Comparison of ENCODE assay signal across 32 cellular contexts in genomic region chr12:79327465-79327864, GRCh38.
"Had no signal": no experiment of that assay in that cellular context is flagged by ENCODE, and none has a peak within 500 bp of the region (broad histone marks: within the 10 kb centered on the region; RNA-seq: fewer than 3 reads in every experiment).

No MANE protein-coding gene starts in this region.

- DNase-seq: activated CD4-positive, alpha-beta memory T cell treated with anti-CD3 and anti-CD28 coated beads, Interleukin-2, amount 10 ng/mL, durations not matched to agents 7 days and 5 days; activated CD4-positive, alpha-beta T cell treated with anti-CD3 and anti-CD28 coated beads for 36 hours; activated CD4-positive, alpha-beta T cell treated with anti-CD3 and anti-CD28 coated beads, Interleukin-2, amount 50 U/mL, for 1 hour; activated gamma-delta T cell; activated naive CD4-positive, alpha-beta T cell treated with anti-CD3 and anti-CD28 coated beads, Interleukin-2, amount 10 ng/mL, durations not matched to agents 7 days and 5 days; activated naive CD8-positive, alpha-beta T cell treated with anti-CD3 and anti-CD28 coated beads for 36 hours; activated T-cell treated with anti-CD3 and anti-CD28 coated beads for 4 hours; activated T-cell treated with anti-CD3 and anti-CD28 coated beads, Interleukin-2, amount 50 U/mL, for 48 hours; adrenal gland; aorta; body of pancreas; MG63; MV-4-11; NCI-H1092 treated with DMSO at 0.1 percent for 48 hours; NCI-H1417 treated with DMSO at 0.1 percent for 48 hours; NCI-H1694; NCI-H2029; NCI-H2107; NCI-H2171 treated with DMSO at 0.1 percent for 48 hours; NCI-H345; NCI-H510A; NCI-H526 treated with DMSO at 0.1 percent for 48 hours; NCI-H82; RPMI8226; T-cell; T-helper 2 cell had no signal

- H3K4me3 ChIP-seq: adrenal gland, body of pancreas, cardiac muscle cell, MG63, SK-N-MC had no signal

- ATAC-seq: activated CD4-positive, alpha-beta T cell treated with anti-CD3 and anti-CD28 coated beads for 36 hours; activated T-helper 17 cell treated with anti-CD3 and anti-CD28 coated beads, Interleukin-2, amount 50 U/mL, for 72 hours; body of pancreas; Panc1; Right ventricle myocardium inferior; T-cell had no signal

- H3K4me1 Mint-ChIP-seq: activated CD4-positive, alpha-beta memory T cell treated with anti-CD3 and anti-CD28 coated beads, Interleukin-2, amount 10 ng/mL, durations not matched to agents 7 days and 5 days; activated CD4-positive, alpha-beta T cell treated with anti-CD3 and anti-CD28 coated beads for 36 hours; activated naive CD4-positive, alpha-beta T cell treated with anti-CD3 and anti-CD28 coated beads, Interleukin-2, amount 10 ng/mL, durations not matched to agents 7 days and 5 days; activated naive CD8-positive, alpha-beta T cell treated with anti-CD3 and anti-CD28 coated beads for 36 hours; activated T-helper 17 cell treated with anti-CD3 and anti-CD28 coated beads, Interleukin-2, amount 50 U/mL, for 72 hours; T-cell had no signal

- H3K27ac Mint-ChIP-seq: activated CD4-positive, alpha-beta memory T cell treated with anti-CD3 and anti-CD28 coated beads, Interleukin-2, amount 10 ng/mL, durations not matched to agents 7 days and 5 days; activated CD4-positive, alpha-beta T cell treated with anti-CD3 and anti-CD28 coated beads for 36 hours; activated naive CD4-positive, alpha-beta T cell treated with anti-CD3 and anti-CD28 coated beads, Interleukin-2, amount 10 ng/mL, durations not matched to agents 7 days and 5 days; activated naive CD8-positive, alpha-beta T cell treated with anti-CD3 and anti-CD28 coated beads for 36 hours; activated T-helper 17 cell treated with anti-CD3 and anti-CD28 coated beads, Interleukin-2, amount 50 U/mL, for 72 hours; T-cell had no signal

- H3K36me3 ChIP-seq: adrenal gland, cardiac muscle cell, MG63 had no signal

- H3K27me3 ChIP-seq: adrenal gland, body of pancreas, cardiac muscle cell, MG63 had no signal

- H3K27me3 Mint-ChIP-seq: activated CD4-positive, alpha-beta memory T cell treated with anti-CD3 and anti-CD28 coated beads, Interleukin-2, amount 10 ng/mL, durations not matched to agents 7 days and 5 days; activated CD4-positive, alpha-beta T cell treated with anti-CD3 and anti-CD28 coated beads for 36 hours; activated naive CD4-positive, alpha-beta T cell treated with anti-CD3 and anti-CD28 coated beads, Interleukin-2, amount 10 ng/mL, durations not matched to agents 7 days and 5 days; activated naive CD8-positive, alpha-beta T cell treated with anti-CD3 and anti-CD28 coated beads for 36 hours; activated T-helper 17 cell treated with anti-CD3 and anti-CD28 coated beads, Interleukin-2, amount 50 U/mL, for 72 hours; T-cell had no signal

- H3K9me3 ChIP-seq: adrenal gland, body of pancreas, MG63 had no signal

- H3K4me1 ChIP-seq: adrenal gland, body of pancreas had no signal

- H3K36me3 Mint-ChIP-seq: activated naive CD4-positive, alpha-beta T cell treated with anti-CD3 and anti-CD28 coated beads, Interleukin-2, amount 10 ng/mL, durations not matched to agents 7 days and 5 days; activated naive CD8-positive, alpha-beta T cell treated with anti-CD3 and anti-CD28 coated beads for 36 hours; T-cell had no signal

- H3K4me3 Mint-ChIP-seq: activated CD4-positive, alpha-beta memory T cell treated with anti-CD3 and anti-CD28 coated beads, Interleukin-2, amount 10 ng/mL, durations not matched to agents 7 days and 5 days; activated CD4-positive, alpha-beta T cell treated with anti-CD3 and anti-CD28 coated beads for 36 hours; activated naive CD4-positive, alpha-beta T cell treated with anti-CD3 and anti-CD28 coated beads, Interleukin-2, amount 10 ng/mL, durations not matched to agents 7 days and 5 days; activated naive CD8-positive, alpha-beta T cell treated with anti-CD3 and anti-CD28 coated beads for 36 hours; activated T-helper 17 cell treated with anti-CD3 and anti-CD28 coated beads, Interleukin-2, amount 50 U/mL, for 72 hours; T-cell had no signal

- H3K9me3 Mint-ChIP-seq: activated CD4-positive, alpha-beta memory T cell treated with anti-CD3 and anti-CD28 coated beads, Interleukin-2, amount 10 ng/mL, durations not matched to agents 7 days and 5 days; activated naive CD8-positive, alpha-beta T cell treated with anti-CD3 and anti-CD28 coated beads for 36 hours; activated T-helper 17 cell treated with anti-CD3 and anti-CD28 coated beads, Interleukin-2, amount 50 U/mL, for 72 hours; T-cell had no signal

- H3K27ac ChIP-seq: adrenal gland, body of pancreas, cardiac muscle cell, SK-N-MC, VCaP had no signal
